ENCODE assay signal across 9 cellular contexts in genomic region chr5:157266286-157267007, GRCh38. TPM values are rescaled to one million over a fixed set of nuclear protein-coding genes. Genes with fewer than 3 reads are reported as not detected.
A peak's percentile ranks its signal among the peaks of the same experiment; 100 is the strongest.
DNase-seq lines count a peak whose midpoint lies in the region; ATAC-seq, FAIRE-seq and TF ChIP-seq lines count a peak whose summit lies in the region.
"Had no signal": no experiment of that assay in that cellular context is flagged by ENCODE, and none has a peak within 500 bp of the region (broad histone marks: within the 10 kb centered on the region; RNA-seq: fewer than 3 reads in every experiment).

No MANE protein-coding gene starts in this region.

- FAIRE-seq in GM12891 (lab: Jason Lieb, UNC) = peak; percentile 82

- TF ChIP-seq CTCF in fibroblast of the aortic adventitia (IDR thresholded peaks at IDR 0.05; ENCODE audit: insufficient read depth, low read length) (no peak), osteocyte (IDR thresholded peaks at IDR 0.05) (peak; percentile 33)

- TF ChIP-seq POLR2A in GM12891 (IDR thresholded peaks at IDR 0.05; ENCODE audit: low read depth, low read length) = 0 out of 2 replicates have a peak, but pooled peaks have one; percentile 7

- H3K4me1 Mint-ChIP-seq in osteocyte (ENCODE audit: unreplicated experiment) = peaks cover 4% of the 10 kb centered on the region

- H3K4me3 ChIP-seq in fibroblast of the aortic adventitia (ENCODE audit: low read depth, low read length) = peak overlapping the region; percentile 68

- H3K9me3 Mint-ChIP-seq in osteocyte (ENCODE audit: unreplicated experiment) = no peaks in the 10 kb centered on the region

- peak; percentile 35 for ATAC-seq in GM21786 (IDR thresholded peaks at IDR 0.05; ENCODE audit: unreplicated experiment)

- H3K4me3 Mint-ChIP-seq in osteocyte (ENCODE audit: unreplicated experiment) = peak overlapping the region; percentile 70

- H3K36me3 Mint-ChIP-seq in osteocyte (ENCODE audit: unreplicated experiment) = no peaks in the 10 kb centered on the region

- H3K9me3 ChIP-seq in KOPT-K1 (ENCODE audit: insufficient read depth, low read length, poor library complexity, severe bottlenecking) = no peaks in the 10 kb centered on the region

- H3K27me3 Mint-ChIP-seq in osteocyte (ENCODE audit: unreplicated experiment) = peaks cover 14% of the 10 kb centered on the region

- peaks cover 30% of the 10 kb centered on the region for H3K36me3 ChIP-seq in KOPT-K1 (ENCODE audit: insufficient read depth, low read length)

- H3K27ac Mint-ChIP-seq in osteocyte (ENCODE audit: unreplicated experiment) = no peak overlapping the region

- DNase-seq in GM12891 (ENCODE audit: insufficient read length, low spot score) (peak; percentile 29), fibroblast of the aortic adventitia (ENCODE audit: low read depth) (no peak), osteocyte (ENCODE audit: extremely low spot score, unreplicated experiment) (no peak), OCI-M1 (lab: John Stamatoyannopoulos, UW) (no peak), COLO829 (ENCODE audit: low spot score) (no peak)
- DNase-seq in activated T-cell treated with anti-CD3 and anti-CD28 coated beads, Interleukin-2, amount 50 U/mL, for 48 hours = peak; percentile 69 to 75

- peak overlapping the region; percentile 98 for H3K27ac ChIP-seq in KOPT-K1 (ENCODE audit: low read depth, low read length, poor library complexity, severe bottlenecking)
- H3K27ac ChIP-seq: epithelial cell of prostate had no signal

TF ChIP-seq in GM12891, 5 proteins besides CTCF, POLR2A, EP300 and RAD21:
- TF ChIP-seq SPI1 (IDR thresholded peaks at IDR 0.05; ENCODE audit: low read depth, low read length) (no peak), TAF1 (IDR thresholded peaks at IDR 0.05; ENCODE audit: low read depth, low read length) (no peak), POU2F2 (IDR thresholded peaks at IDR 0.05; ENCODE audit: low read depth, low read length) (no peak), POLR2AphosphoS5 (IDR thresholded peaks at IDR 0.05; ENCODE audit: low read depth, low read length) (no peak), PAX5 (IDR thresholded peaks at IDR 0.05; ENCODE audit: insufficient read depth, low read length, severe bottlenecking) (no peak)

RNA-seq across cellular contexts. Expression of gene CYFIP2, which starts 0.5 kb away (rescaled TPM):
- 99.2 TPM for polyA plus RNA-seq in GM12891 (2012; ENCODE audit: low read depth, missing spikeins)
- total RNA-seq in fibroblast of the aortic adventitia (ENCODE audit: low replicate concordance) (3.7 and 12.4 TPM in 2 replicates), osteocyte (26.4 and 33.4 TPM in 2 replicates)

Comparison
In these comparisons a context has a peak if more than half of its experiments do, and no peak if none do; other contexts are left out.
1. DNase-seq: peak in GM12891 (single experiment) and activated T-cell treated with anti-CD3 and anti-CD28 coated beads, Interleukin-2, amount 50 U/mL, for 48 hours (2 of 2); none in fibroblast of the aortic adventitia (single experiment), osteocyte (single experiment), OCI-M1 (single experiment) and COLO829 (single experiment).